In genomic region chr7:107173191-107173590, GRCh38 we compare ENCODE assay signal across 13 cellular contexts. TPM values are rescaled to one million over a fixed set of nuclear protein-coding genes. Genes with fewer than 3 reads are reported as not detected.
DNase-seq lines count a peak whose midpoint lies in the region; ATAC-seq and TF ChIP-seq lines count a peak whose summit lies in the region.
"Had no signal": no experiment of that assay in that cellular context is flagged by ENCODE, and none has a peak within 500 bp of the region (broad histone marks: within the 10 kb centered on the region; RNA-seq: fewer than 3 reads in every experiment).

No MANE protein-coding gene starts in this region.

- TF ChIP-seq CTCF in endodermal cell (conservative IDR thresholded peaks at IDR 0.05), result no peak
- no peak for TF ChIP-seq CTCF in vagina (IDR thresholded peaks at IDR 0.05)

- no peak for TF ChIP-seq POLR2A in vagina (IDR thresholded peaks at IDR 0.05)

- no peak overlapping the region for H3K9ac ChIP-seq in endodermal cell (ENCODE audit: extremely low read depth, low read length, poor library complexity, severe bottlenecking)

- H3K4me3 ChIP-seq in endodermal cell (ENCODE audit: low read length) (no peak overlapping the region), vagina (no peak overlapping the region)

- no peak for DNase-seq in activated naive CD4-positive, alpha-beta T cell treated with anti-CD3 and anti-CD28 coated beads, Interleukin-2, amount 50 U/mL, for 72 hours (ENCODE audit: low spot score in 2 of 2)
- DNase-seq in activated naive CD4-positive, alpha-beta T cell treated with anti-CD3 and anti-CD28 coated beads, Interleukin-2, amount 50 U/mL, for 16 hours, result no peak
- DNase-seq in SK-MEL-5 (ENCODE audit: low read depth, low spot score) (peak; percentile 51), endodermal cell (no peak), vagina (ENCODE audit: extremely low spot score in 2 of 2) (no peak), HCEC 1CT (no peak), T1000 (lab: John Stamatoyannopoulos, UW) (no peak)
- DNase-seq: effector CD4-positive, alpha-beta T cell; foreskin fibroblast; islet precursor cell; stimulated activated CD4-positive, alpha-beta T cell treated with anti-CD3 and anti-CD28 coated beads, Interleukin-2, amount 100 ng/mL, for 48 hours had no signal

- H3K27me3 Mint-ChIP-seq in endodermal cell (ENCODE audit: insufficient read depth), result no peaks in the 10 kb centered on the region

- no peaks in the 10 kb centered on the region for H3K36me3 ChIP-seq in endodermal cell (ENCODE audit: control insufficient read depth, insufficient read depth, low read length)
- no peaks in the 10 kb centered on the region for H3K36me3 ChIP-seq in vagina

- H3K4me1 ChIP-seq in endodermal cell (ENCODE audit: control insufficient read depth, insufficient read depth, low read length) (no peaks in the 10 kb centered on the region), vagina (peaks cover 76% of the 10 kb centered on the region)

- H3K27me3 ChIP-seq in endodermal cell (ENCODE audit: control insufficient read depth, insufficient read depth, low read length, poor library complexity, severe bottlenecking) (no peaks in the 10 kb centered on the region), vagina (no peaks in the 10 kb centered on the region)

- ATAC-seq in activated naive CD4-positive, alpha-beta T cell treated with anti-CD3 and anti-CD28 coated beads, Interleukin-2, amount 50 U/mL, for 72 hours, result no peak
- ATAC-seq in GM21717 (IDR thresholded peaks at IDR 0.05; ENCODE audit: unreplicated experiment), result no peak

- H3K9me3 Mint-ChIP-seq in activated naive CD4-positive, alpha-beta T cell treated with anti-CD3 and anti-CD28 coated beads, Interleukin-2, amount 50 U/mL, for 72 hours, result no peaks in the 10 kb centered on the region
- H3K9me3 Mint-ChIP-seq in endodermal cell, result no peaks in the 10 kb centered on the region

- peaks cover 0 to 5% of the 10 kb centered on the region in 2 donors for H3K36me3 Mint-ChIP-seq in activated naive CD4-positive, alpha-beta T cell treated with anti-CD3 and anti-CD28 coated beads, Interleukin-2, amount 50 U/mL, for 72 hours
- H3K36me3 Mint-ChIP-seq in endodermal cell (ENCODE audit: low read depth), result peaks cover 4% of the 10 kb centered on the region

- peak overlapping the region; percentile 60 to 82 for H3K27ac Mint-ChIP-seq in activated naive CD4-positive, alpha-beta T cell treated with anti-CD3 and anti-CD28 coated beads, Interleukin-2, amount 50 U/mL, for 72 hours
- peak overlapping the region; percentile 46 for H3K27ac Mint-ChIP-seq in endodermal cell

- peak overlapping the region; percentile 14 for H3K27ac ChIP-seq in endodermal cell (ENCODE audit: low read depth, low read length)
- H3K27ac ChIP-seq in vagina, result peak overlapping the region; percentile 11
- H3K27ac ChIP-seq: RWPE1 had no signal

- WGBS in endodermal cell (ENCODE audit: insufficient coverage in 1 of 2, insufficient read length in 1 of 2), 2 experiments, result 40 to 67% methylated on average over 2 of the region's 2 CpGs

- no peaks in the 10 kb centered on the region for H3K9me3 ChIP-seq in endodermal cell (ENCODE audit: control insufficient read depth, low read length)
- H3K9me3 ChIP-seq in vagina, result no peaks in the 10 kb centered on the region

- H3K4me1 Mint-ChIP-seq in endodermal cell, result peaks cover 15% of the 10 kb centered on the region

- in situ Hi-C loops in SK-MEL-5 (cut with HindIII; ENCODE audit: low pct_unique_long_range_greater_than_20kb, low sequenced_read_pairs), result no loop called here

- intact Hi-C loops in vagina (cut with DNase I), result no loop called here

- H3K4me3 Mint-ChIP-seq in endodermal cell, result no peak overlapping the region

RNA-seq across cellular contexts. Expression of gene HBP1, which starts 4.4 kb away (rescaled TPM):
- total RNA-seq in activated naive CD4-positive, alpha-beta T cell treated with anti-CD3 and anti-CD28 coated beads, Interleukin-2, amount 50 U/mL, for 72 hours, result 10 to 100 TPM; 26.8 to 73.9 TPM
- total RNA-seq in SK-MEL-5 (2014; rRNA removed; shearing (Covaris generic)), result 105 and 123 TPM in 2 replicates
- polyA plus RNA-seq in SK-MEL-5 (2015; cell fraction: cytosol; rRNA removed), result 48.1 and 50.0 TPM in 2 replicates
- 81.3 and 104 TPM in 2 replicates for polyA plus RNA-seq in SK-MEL-5 (2015; cell fraction: nucleus; rRNA removed)
- total RNA-seq in endodermal cell (10 to 100 TPM; 39.3 to 51.0 TPM), vagina (91.3 TPM)
- 33.0 TPM for polyA plus RNA-seq in endodermal cell (2013, experiment 1 of 2)
- polyA plus RNA-seq in endodermal cell (2013, experiment 2 of 2), result 35.2 TPM
